Comparison of ENCODE assay signal across 1 cellular context in genomic region chr4:186203391-186203802, GRCh38.
A peak's percentile ranks its signal among the peaks of the same experiment; 100 is the strongest.
TF ChIP-seq lines count a peak whose summit lies in the region.

No MANE protein-coding gene starts in this region.

TF ChIP-seq in K562, 482 proteins besides CTCF, POLR2A, EP300 and RAD21 (continued from another document):
- TF ChIP-seq RERE (CRISPR knock-in tag; IDR thresholded peaks at IDR 0.05; ENCODE audit: borderline replicate concordance) (no peak), MTA3 (IDR thresholded peaks at IDR 0.05; ENCODE audit: borderline replicate concordance) (0 out of 2 replicates have a peak, but pooled peaks have one; percentile 47)
TF ChIP-seq in K562: peak in this region for 17.
